Comparison of ENCODE assay signal across 8 cellular contexts in the genomic region with DNA sequence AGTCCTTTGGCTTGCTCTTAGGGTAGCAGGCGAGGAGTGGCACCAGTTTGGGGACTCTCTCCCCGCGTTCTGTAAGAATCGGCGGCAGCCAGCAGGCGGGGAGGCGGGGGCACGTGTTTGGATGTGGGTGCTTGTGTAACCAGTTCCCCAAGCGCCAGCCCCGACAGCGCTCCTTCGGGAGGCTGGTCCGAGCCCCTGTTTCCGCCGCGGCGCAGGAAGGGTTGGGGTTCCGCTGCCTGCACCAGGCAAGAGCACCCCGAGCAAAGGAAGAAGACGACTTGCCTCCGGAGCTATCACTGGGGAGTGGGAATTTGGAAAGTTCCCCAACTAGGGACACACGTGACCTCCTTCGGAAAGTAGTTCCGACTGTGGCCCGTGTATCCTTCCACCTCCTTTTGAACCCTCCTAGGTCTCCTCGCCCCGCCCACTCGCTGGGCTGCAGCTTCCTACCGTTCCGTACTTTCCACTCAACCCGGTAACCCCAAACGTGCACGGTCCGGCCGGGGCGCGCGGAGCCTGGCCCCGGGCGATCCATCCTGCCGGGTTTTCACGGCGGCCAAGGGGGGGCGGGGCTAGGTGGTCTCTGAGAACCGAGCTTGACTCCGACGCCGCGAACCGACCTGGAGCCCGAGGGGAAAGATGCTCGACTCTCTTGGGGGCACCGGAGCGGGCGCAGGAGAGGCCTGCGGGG. TPM values are rescaled to one million over a fixed set of nuclear protein-coding genes. Genes with fewer than 3 reads are reported as not detected.
DNase-seq lines count a peak whose midpoint lies in the region; ATAC-seq and TF ChIP-seq lines count a peak whose summit lies in the region.

No MANE protein-coding gene starts in this region.

- H3K36me3 Mint-ChIP-seq in brain: no peaks in the 10 kb centered on the region

- ATAC-seq in sciatic nerve: peak; percentile 94

- H3K27ac Mint-ChIP-seq in brain: peak overlapping the region; percentile 98 to 99 (median 99)

- DNase-seq in HEK293T (ENCODE audit: extremely low spot score): peak; percentile 69
- peak; percentile 99 for DNase-seq in NB4 (ENCODE audit: low read depth)
- DNase-seq in UCSD-AML1 (lab: John Stamatoyannopoulos, UW; ENCODE audit: unreplicated experiment): peak; percentile 98
- peak; percentile 98 for DNase-seq in iPS DF 4.7 (ENCODE audit: extremely low read depth, low spot score)
- peak; percentile 98 for DNase-seq in sciatic nerve (ENCODE audit: low spot score)
- no peak for DNase-seq in NCI-H187 treated with DMSO at 0.1 percent for 48 hours (lab: John Stamatoyannopoulos, UW)

- H3K4me3 Mint-ChIP-seq in brain: peak overlapping the region; percentile 92 to 100 (median 95)

- CTCF ChIA-PET in HEK293T (lab: Yijun Ruan, JAX): interaction anchor here (0.8 to 1.7 kb wide), 3 partner anchors 12 to 252 kb away, joined by 4 to 5 read pairs (median 4); no protein-coding TSS in a partner anchor

- peaks cover 0 to 6% (median 4%) of the 10 kb centered on the region in 5 experiments for H3K9me3 Mint-ChIP-seq in brain

- intact Hi-C loops in sciatic nerve (cut with DNase I): loop anchor here (5.0 kb wide), 1 partner anchor 525 kb away; no protein-coding TSS in a partner anchor

- 0 out of 3 replicates have a peak, but pooled peaks have one; percentile 1 for TF ChIP-seq CTCF in GM12872 (IDR thresholded peaks at IDR 0.05; ENCODE audit: insufficient read depth, low read depth, low read length)
- TF ChIP-seq CTCF in NB4 (IDR thresholded peaks at IDR 0.05; ENCODE audit: low read depth, low read length): no peak
- peak in 1 of 2 experiments; percentile 1 for TF ChIP-seq CTCF in brain (conservative IDR thresholded peaks at IDR 0.05)

- peaks cover 31% of the 10 kb centered on the region for H3K27me3 Mint-ChIP-seq in brain

- POLR2A ChIA-PET in HEK293T (lab: Yijun Ruan, JAX): interaction anchor here (0.8 to 2.7 kb wide), 14 partner anchors 9 to 682 kb away, joined by 3 to 15 read pairs (median 5); a partner anchor contains a TSS

- peak overlapping the region; percentile 92 for H3K4me3 ChIP-seq in NB4 (ENCODE audit: low read depth, low read length)

- peaks cover 22% of the 10 kb centered on the region for H3K4me1 Mint-ChIP-seq in brain

- peak; percentile 83 for TF ChIP-seq POLR2A in NB4 (IDR thresholded peaks at IDR 0.05; ENCODE audit: extremely low read depth, insufficient read length)

TF ChIP-seq in HEK293T, 16 proteins besides CTCF, POLR2A, EP300 and RAD21:
- TF ChIP-seq ZNF384 (IDR thresholded peaks at IDR 0.05) (no peak), L3MBTL2 (conservative IDR thresholded peaks at IDR 0.05) (peak; percentile 80; the same call in 1 of the 2 replicates), CTBP1 (IDR thresholded peaks at IDR 0.05; ENCODE audit: borderline replicate concordance) (peak; percentile 58; the same call in 1 of the 2 replicates), TARDBP (IDR thresholded peaks at IDR 0.05) (no peak), FOXM1 (IDR thresholded peaks at IDR 0.05; ENCODE audit: borderline replicate concordance) (peak; percentile 73; the same call in 1 of the 2 replicates), ELF4 (IDR thresholded peaks at IDR 0.05) (no peak)

RNA-seq across cellular contexts. Expression of a gene that starts 1.2 kb away (rescaled TPM):
- polyA plus RNA-seq in brain (ENCODE audit: insufficient read depth, low read depth, low replicate concordance): 0.24 TPM
- 0.98 TPM for total RNA-seq in sciatic nerve

RNA-seq across cellular contexts. Expression of a gene that starts 1.3 kb away (rescaled TPM):
- polyA plus RNA-seq in brain (ENCODE audit: insufficient read depth, low read depth, low replicate concordance): 29.6 TPM
- total RNA-seq in sciatic nerve: 139 TPM

RNA-seq across cellular contexts. Expression of a gene that starts 44.1 kb away (rescaled TPM):
- polyA plus RNA-seq in brain (ENCODE audit: insufficient read depth, low read depth, low replicate concordance): 24.2 TPM
- 59.5 TPM for total RNA-seq in sciatic nerve
